In genomic region chr12:6827982-6828670, GRCh38 we compare ENCODE assay signal across 8 cellular contexts. TPM values are rescaled to one million over a fixed set of nuclear protein-coding genes. Genes with fewer than 3 reads are reported as not detected.
DNase-seq lines count a peak whose midpoint lies in the region; TF ChIP-seq lines count a peak whose summit lies in the region.

TSS of gene P3H3 (plus strand) at chr12:6828407. CDS start at chr12:6828441, 34 bp downstream.

- 1% methylated on average over 18 to 30 of the region's 42 CpGs for WGBS in lower leg skin, 2 donors

- CTCF ChIA-PET in RWPE1 (lab: Yijun Ruan, JAX): interaction anchor here (0.6 to 1.2 kb wide), 4 partner anchors 12 to 74 kb away, joined by 3 read pairs; no protein-coding TSS in a partner anchor

- H3K4me1 ChIP-seq in duodenal mucosa (ENCODE audit: control insufficient read depth in 1 of 2, insufficient read depth in 2 of 2, low read length in 2 of 2) (peaks cover 5 to 33% of the 10 kb centered on the region in 2 donors), subcutaneous abdominal adipose tissue (ENCODE audit: control insufficient read depth in 5 of 5, insufficient read depth in 5 of 5, low read length in 5 of 5) (peaks cover 0 to 35% (median 21%) of the 10 kb centered on the region in 5 donors)

- TF ChIP-seq CTCF in AG10803 (conservative IDR thresholded peaks at IDR 0.05; ENCODE audit: low read length) (no peak), RWPE1 (conservative IDR thresholded peaks at IDR 0.05; ENCODE audit: low read depth) (0 out of 2 replicates have a peak, but pooled peaks have one; percentile 7), lower leg skin (IDR thresholded peaks at IDR 0.05) (no peak)

- intact Hi-C loops in lower leg skin (cut with DNase I; ENCODE audit: low total_unique reads): loop anchor here (5.0 kb wide), 1 partner anchor 211 kb away; no protein-coding TSS in a partner anchor

- TF ChIP-seq POLR2A in lower leg skin (IDR thresholded peaks at IDR 0.05): no peak

- H3K9ac ChIP-seq in duodenal mucosa (ENCODE audit: low read depth in 1 of 2, low read length in 2 of 2) (peak within 1 kb of the TSS; percentile 67 to 84), subcutaneous abdominal adipose tissue (ENCODE audit: low read length in 5 of 5) (peak within 1 kb of the TSS in 4 of 5 donors; percentile 36 to 72 (median 60))

- DNase-seq in AG10803 (ENCODE audit: low read depth) (peak; percentile 24), HCEC 1CT (peak; percentile 61), RWPE1 (ENCODE audit: low spot score) (no peak), lower leg skin (ENCODE audit: low spot score in 2 of 2) (peak in 1 of 2 donors; percentile 87), kidney glomerular epithelial cell (lab: John Stamatoyannopoulos, UW) (no peak)
- DNase-seq in activated effector memory CD4-positive, alpha-beta T cell treated with Interleukin-2 at 50 U/mL for 16 hours: no peak

- peak within 1 kb of the TSS; percentile 78 for H3K27ac ChIP-seq in RWPE1
- no peak within 1 kb of the TSS for H3K27ac ChIP-seq in duodenal mucosa (ENCODE audit: low read depth, low read length)
- peak within 1 kb of the TSS; percentile 23 for H3K27ac ChIP-seq in subcutaneous abdominal adipose tissue (ENCODE audit: low read depth, low read length)

- H3K4me3 ChIP-seq in AG10803 (ENCODE audit: low read length) (peak within 1 kb of the TSS; percentile 86), duodenal mucosa (ENCODE audit: low read depth in 1 of 2, low read length in 2 of 2) (peak within 1 kb of the TSS; percentile 83 to 86), lower leg skin (ENCODE audit: low read depth, poor library complexity, severe bottlenecking) (peak within 1 kb of the TSS; percentile 68), subcutaneous abdominal adipose tissue (ENCODE audit: low read depth in 1 of 5, low read length in 5 of 5) (peak within 1 kb of the TSS; percentile 61 to 79 (median 71))

- H3K9me3 ChIP-seq in duodenal mucosa (ENCODE audit: control insufficient read depth in 1 of 2, low read length in 2 of 2): no peaks in the 10 kb centered on the region
- no peaks in the 10 kb centered on the region for H3K9me3 ChIP-seq in subcutaneous abdominal adipose tissue (ENCODE audit: control insufficient read depth in 5 of 5, low read length in 5 of 5)

- POLR2A ChIA-PET in RWPE1 (lab: Yijun Ruan, JAX; ENCODE audit: low non-redundant PET): interaction anchor here (0.6 kb wide), 1 partner anchor 25 kb away, joined by 3 read pairs; no protein-coding TSS in a partner anchor

- H3K27me3 ChIP-seq in duodenal mucosa (ENCODE audit: control insufficient read depth in 1 of 2, insufficient read depth in 2 of 2, low read length in 2 of 2): peaks cover 15 to 19% of the 10 kb centered on the region in 2 donors
- peaks cover 33 to 50% (median 45%) of the 10 kb centered on the region in 5 donors for H3K27me3 ChIP-seq in subcutaneous abdominal adipose tissue (ENCODE audit: control insufficient read depth in 5 of 5, insufficient read depth in 4 of 5, low read length in 5 of 5)

- H3K36me3 ChIP-seq in duodenal mucosa (ENCODE audit: control insufficient read depth in 1 of 2, insufficient read depth in 2 of 2, low read length in 2 of 2) (peaks cover 0 to 4% of the 10 kb centered on the region in 2 donors), subcutaneous abdominal adipose tissue (ENCODE audit: control insufficient read depth in 5 of 5, insufficient read depth in 5 of 5, low read length in 5 of 5) (peaks cover 0 to 2% (median 0%) of the 10 kb centered on the region in 5 donors)

RNA-seq across cellular contexts. Expression of gene P3H3, which starts in this region (rescaled TPM):
- 10 to 100 TPM in 2 of 4 donors, 1 to 10 TPM in 2; 8.8 to 18.2 (median 11.8) TPM for total RNA-seq in lower leg skin

Comparison
In these comparisons a context has a peak if more than half of its experiments do, and no peak if none do; other contexts are left out.
1. DNase-seq: peak in AG10803 (single experiment) and HCEC 1CT (single experiment); none in RWPE1 (single experiment), activated effector memory CD4-positive, alpha-beta T cell treated with Interleukin-2 at 50 U/mL for 16 hours (single experiment) and kidney glomerular epithelial cell (single experiment).
2. Peak in every context shown above with its lines, with median percentiles within 50 percentile points of each other: H3K4me3 ChIP-seq.